Comparison of ENCODE assay signal across 1 cellular context in the genomic region with DNA sequence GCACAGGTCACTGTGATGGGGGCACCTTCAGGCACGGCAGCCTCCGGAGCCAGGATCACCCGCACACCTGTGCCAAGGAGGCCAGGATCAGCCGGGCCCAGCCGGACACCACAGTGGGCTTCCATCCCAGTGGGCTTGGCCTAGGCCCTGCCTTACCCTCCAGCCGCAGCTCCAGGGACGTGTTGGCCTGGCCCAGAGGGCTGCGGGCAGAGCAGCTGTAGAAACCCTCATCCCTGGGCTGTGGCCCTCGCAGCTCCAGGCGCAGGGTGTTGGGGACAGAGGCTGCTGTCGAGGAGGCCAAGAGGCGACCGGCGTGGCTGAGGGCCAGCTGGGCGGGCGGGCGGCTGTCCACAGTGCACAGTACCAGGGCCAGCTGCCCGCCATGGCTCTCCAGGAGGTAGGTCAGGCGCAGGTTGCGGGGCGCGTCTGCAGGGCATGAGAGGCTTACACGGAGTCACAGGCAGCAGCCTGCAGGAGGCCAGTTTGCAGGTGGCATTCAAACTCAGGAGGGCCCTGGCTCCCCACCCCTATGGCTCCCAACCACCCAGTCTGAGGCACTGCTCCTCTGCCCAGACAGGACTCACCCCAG.
TF ChIP-seq lines count a peak whose summit lies in the region.

No MANE protein-coding gene starts in this region.

TF ChIP-seq in A549, 52 proteins besides CTCF, POLR2A, EP300 and RAD21 (continued from another document):
- TF ChIP-seq FOXS1 (CRISPR knock-in tag; IDR thresholded peaks at IDR 0.05) (no peak), JUN (IDR thresholded peaks at IDR 0.05) (no peak), RFX5 (IDR thresholded peaks at IDR 0.05) (no peak), GATA3 (IDR thresholded peaks at IDR 0.05; ENCODE audit: borderline replicate concordance) (no peak), FOSB (CRISPR knock-in tag; IDR thresholded peaks at IDR 0.05) (no peak)
- TF ChIP-seq, protein P1, sequence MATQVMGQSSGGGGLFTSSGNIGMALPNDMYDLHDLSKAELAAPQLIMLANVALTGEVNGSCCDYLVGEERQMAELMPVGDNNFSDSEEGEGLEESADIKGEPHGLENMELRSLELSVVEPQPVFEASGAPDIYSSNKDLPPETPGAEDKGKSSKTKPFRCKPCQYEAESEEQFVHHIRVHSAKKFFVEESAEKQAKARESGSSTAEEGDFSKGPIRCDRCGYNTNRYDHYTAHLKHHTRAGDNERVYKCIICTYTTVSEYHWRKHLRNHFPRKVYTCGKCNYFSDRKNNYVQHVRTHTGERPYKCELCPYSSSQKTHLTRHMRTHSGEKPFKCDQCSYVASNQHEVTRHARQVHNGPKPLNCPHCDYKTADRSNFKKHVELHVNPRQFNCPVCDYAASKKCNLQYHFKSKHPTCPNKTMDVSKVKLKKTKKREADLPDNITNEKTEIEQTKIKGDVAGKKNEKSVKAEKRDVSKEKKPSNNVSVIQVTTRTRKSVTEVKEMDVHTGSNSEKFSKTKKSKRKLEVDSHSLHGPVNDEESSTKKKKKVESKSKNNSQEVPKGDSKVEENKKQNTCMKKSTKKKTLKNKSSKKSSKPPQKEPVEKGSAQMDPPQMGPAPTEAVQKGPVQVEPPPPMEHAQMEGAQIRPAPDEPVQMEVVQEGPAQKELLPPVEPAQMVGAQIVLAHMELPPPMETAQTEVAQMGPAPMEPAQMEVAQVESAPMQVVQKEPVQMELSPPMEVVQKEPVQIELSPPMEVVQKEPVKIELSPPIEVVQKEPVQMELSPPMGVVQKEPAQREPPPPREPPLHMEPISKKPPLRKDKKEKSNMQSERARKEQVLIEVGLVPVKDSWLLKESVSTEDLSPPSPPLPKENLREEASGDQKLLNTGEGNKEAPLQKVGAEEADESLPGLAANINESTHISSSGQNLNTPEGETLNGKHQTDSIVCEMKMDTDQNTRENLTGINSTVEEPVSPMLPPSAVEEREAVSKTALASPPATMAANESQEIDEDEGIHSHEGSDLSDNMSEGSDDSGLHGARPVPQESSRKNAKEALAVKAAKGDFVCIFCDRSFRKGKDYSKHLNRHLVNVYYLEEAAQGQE (IDR thresholded peaks at IDR 0.05), result no peak
